Comparison of ENCODE assay signal across 21 cellular contexts in the genomic region with DNA sequence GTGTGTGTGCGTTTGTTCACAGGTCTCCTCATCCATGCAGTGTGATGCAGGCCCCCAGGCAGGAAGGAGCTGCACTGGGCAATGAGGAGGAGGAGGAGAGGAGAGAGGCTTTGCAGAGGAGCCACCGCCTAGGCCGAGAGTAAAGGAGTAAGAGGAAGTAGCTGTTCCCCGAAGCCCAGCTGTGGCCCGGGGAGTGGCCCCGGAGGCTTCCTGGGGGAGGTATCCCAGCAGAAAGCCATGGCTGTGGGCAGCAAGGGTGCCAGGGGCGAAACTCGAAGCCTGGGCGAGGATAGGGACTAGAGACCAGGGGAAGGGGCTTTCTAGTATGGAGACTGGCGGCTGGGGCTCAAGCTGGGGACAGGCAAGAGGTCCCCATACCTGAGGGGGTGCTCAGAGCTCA. TPM values are rescaled to one million over a fixed set of nuclear protein-coding genes. Genes with fewer than 3 reads are reported as not detected.
DNase-seq lines count a peak whose midpoint lies in the region; TF ChIP-seq lines count a peak whose summit lies in the region.
"Had no signal": no experiment of that assay in that cellular context is flagged by ENCODE, and none has a peak within 500 bp of the region (broad histone marks: within the 10 kb centered on the region; RNA-seq: fewer than 3 reads in every experiment).

No MANE protein-coding gene starts in this region.

- H3K36me3 Mint-ChIP-seq in dendritic cell treated with granulocyte-macrophage colony-stimulating factor and Interleukin-4, amounts not matched to agents 40 ng/mL and 50 ng/mL, for 4 days (ENCODE audit: low read depth), result no peaks in the 10 kb centered on the region
- no peaks in the 10 kb centered on the region for H3K36me3 Mint-ChIP-seq in endothelial cell (ENCODE audit: low read depth, unreplicated experiment)

- H3K27ac ChIP-seq in SJSA1, result no peak overlapping the region
- H3K27ac ChIP-seq: lower lobe of right lung, PC-9, upper lobe of left lung had no signal

- H3K36me3 ChIP-seq in SJSA1, result 0 out of 2 replicates have a peak, but pooled peaks cover 4% of the 10 kb centered on the region
- H3K36me3 ChIP-seq: lower lobe of right lung, upper lobe of left lung had no signal

- intact Hi-C loops in dendritic cell treated with granulocyte-macrophage colony-stimulating factor and Interleukin-4, amounts not matched to agents 40 ng/mL and 50 ng/mL, for 4 days (cut with micrococcal nuclease), result no loop called here

- no peak overlapping the region for H3K4me3 Mint-ChIP-seq in dendritic cell treated with granulocyte-macrophage colony-stimulating factor and Interleukin-4, amounts not matched to agents 40 ng/mL and 50 ng/mL, for 4 days
- no peak overlapping the region for H3K4me3 Mint-ChIP-seq in endothelial cell (ENCODE audit: unreplicated experiment)
- H3K4me3 Mint-ChIP-seq: activated naive CD8-positive, alpha-beta T cell treated with anti-CD3 and anti-CD28 coated beads for 36 hours; effector memory CD8-positive, alpha-beta T cell had no signal

- TF ChIP-seq CTCF in endothelial cell (IDR thresholded peaks at IDR 0.05; ENCODE audit: unreplicated experiment), result no peak

- DNase-seq in AML-193 (lab: John Stamatoyannopoulos, UW), result peak; percentile 26 to 28
- DNase-seq in GF-D8 (lab: John Stamatoyannopoulos, UW), result peak; percentile 57
- DNase-seq in SJSA1 (ENCODE audit: low read depth in 1 of 2, low spot score in 2 of 2), result no peak
- DNase-seq in HuH-7.5 (ENCODE audit: low spot score), result no peak
- no peak for DNase-seq in endothelial cell (ENCODE audit: low spot score)
- DNase-seq in dedifferentiated amniotic fluid mesenchymal stem cell (ENCODE audit: extremely low spot score), result no peak
- DNase-seq: activated CD4-positive, CD25-positive, alpha-beta regulatory T cell treated with anti-CD3 and anti-CD28 coated beads, Interleukin-2, amount 50 U/mL, for 72 hours; activated naive CD8-positive, alpha-beta T cell treated with anti-CD3 and anti-CD28 coated beads for 36 hours; effector memory CD8-positive, alpha-beta T cell; GDM1; islet precursor cell; lower lobe of right lung; NCI-H1417; NCI-H2081 treated with DMSO at 0.1 percent for 48 hours; NCI-H446; PC-9; stimulated activated CD4-positive, alpha-beta T cell treated with anti-CD3 and anti-CD28 coated beads, Interleukin-15, amount 100 ng/mL, for 24 hours; stimulated activated CD8-positive, alpha-beta memory T cell treated with anti-CD3 and anti-CD28 coated beads, Interleukin-4, amount 100 ng/mL, for 48 hours had no signal

- H3K9me3 ChIP-seq in SJSA1 (replicated peaks), result no peaks in the 10 kb centered on the region
- H3K9me3 ChIP-seq: lower lobe of right lung, upper lobe of left lung had no signal

- H3K27ac Mint-ChIP-seq in dendritic cell treated with granulocyte-macrophage colony-stimulating factor and Interleukin-4, amounts not matched to agents 40 ng/mL and 50 ng/mL, for 4 days, result peak overlapping the region; percentile 9
- no peak overlapping the region for H3K27ac Mint-ChIP-seq in endothelial cell (ENCODE audit: unreplicated experiment)
- H3K27ac Mint-ChIP-seq: activated naive CD8-positive, alpha-beta T cell treated with anti-CD3 and anti-CD28 coated beads for 36 hours; effector memory CD8-positive, alpha-beta T cell had no signal

- H3K4me3 ChIP-seq in SJSA1, result peak overlapping the region; percentile 29
- H3K4me3 ChIP-seq: lower lobe of right lung, PC-9, upper lobe of left lung had no signal

- H3K27me3 ChIP-seq in SJSA1 (replicated peaks), result no peaks in the 10 kb centered on the region
- H3K27me3 ChIP-seq: upper lobe of left lung had no signal

- H3K4me1 ChIP-seq in SJSA1 (replicated peaks), result peaks cover 14% of the 10 kb centered on the region
- H3K4me1 ChIP-seq: lower lobe of right lung, upper lobe of left lung had no signal

- no peaks in the 10 kb centered on the region for H3K9me3 Mint-ChIP-seq in dendritic cell treated with granulocyte-macrophage colony-stimulating factor and Interleukin-4, amounts not matched to agents 40 ng/mL and 50 ng/mL, for 4 days
- no peaks in the 10 kb centered on the region for H3K9me3 Mint-ChIP-seq in endothelial cell (ENCODE audit: unreplicated experiment)
- H3K9me3 Mint-ChIP-seq: effector memory CD8-positive, alpha-beta T cell had no signal

- no peaks in the 10 kb centered on the region for H3K27me3 Mint-ChIP-seq in dendritic cell treated with granulocyte-macrophage colony-stimulating factor and Interleukin-4, amounts not matched to agents 40 ng/mL and 50 ng/mL, for 4 days
- H3K27me3 Mint-ChIP-seq in endothelial cell (ENCODE audit: unreplicated experiment), result peaks cover 3% of the 10 kb centered on the region
- H3K27me3 Mint-ChIP-seq: activated naive CD8-positive, alpha-beta T cell treated with anti-CD3 and anti-CD28 coated beads for 36 hours; CD4-positive, CD25-positive, alpha-beta regulatory T cell; effector memory CD8-positive, alpha-beta T cell had no signal

- H3K4me1 Mint-ChIP-seq in dendritic cell treated with granulocyte-macrophage colony-stimulating factor and Interleukin-4, amounts not matched to agents 40 ng/mL and 50 ng/mL, for 4 days (ENCODE audit: low read depth), result peaks cover 19% of the 10 kb centered on the region
- peaks cover 12% of the 10 kb centered on the region for H3K4me1 Mint-ChIP-seq in endothelial cell (ENCODE audit: unreplicated experiment)

RNA-seq across cellular contexts. Expression of gene C16orf95, which starts 12.2 kb away (rescaled TPM):
- 4.9 and 18.7 TPM in 2 replicates for total RNA-seq in SJSA1 (2014; rRNA removed; shearing (Covaris generic))
- total RNA-seq in endothelial cell (ENCODE audit: unreplicated experiment), result 6.5 TPM

Comparison
In these comparisons a context has a peak if more than half of its experiments do, and no peak if none do; other contexts are left out.
1. DNase-seq: peak in AML-193 (2 of 2) and GF-D8 (single experiment); none in SJSA1 (0 of 2), HuH-7.5 (single experiment), endothelial cell (single experiment) and dedifferentiated amniotic fluid mesenchymal stem cell (single experiment).